In genomic region chr1:205316179-205316578, GRCh38 we compare ENCODE assay signal across 1 cellular context.
TF ChIP-seq lines count a peak whose summit lies in the region.

No MANE protein-coding gene starts in this region.

TF ChIP-seq in H1, 55 proteins besides CTCF, POLR2A, EP300 and RAD21:
- TF ChIP-seq ATF3 (IDR thresholded peaks at IDR 0.05; ENCODE audit: insufficient read depth, low read depth, low read length) (no peak), CREB1 (IDR thresholded peaks at IDR 0.05) (no peak), JUND (IDR thresholded peaks at IDR 0.05; ENCODE audit: low read length) (no peak), ZNF274 (IDR thresholded peaks at IDR 0.05; ENCODE audit: borderline replicate concordance, extremely low read depth, low read length) (no peak), SAP30 (IDR thresholded peaks at IDR 0.05; ENCODE audit: insufficient read depth, insufficient replicate concordance, low read length) (no peak), GABPA (IDR thresholded peaks at IDR 0.05; ENCODE audit: borderline replicate concordance, insufficient read depth, low read length) (no peak), RNF2 (IDR thresholded peaks at IDR 0.05; ENCODE audit: borderline replicate concordance, low read depth, low read length, missing control alignments, poor library complexity, severe bottlenecking) (no peak), RBBP5 (IDR thresholded peaks at IDR 0.05; ENCODE audit: borderline replicate concordance, low read depth, low read length) (no peak)
